In the genomic region with DNA sequence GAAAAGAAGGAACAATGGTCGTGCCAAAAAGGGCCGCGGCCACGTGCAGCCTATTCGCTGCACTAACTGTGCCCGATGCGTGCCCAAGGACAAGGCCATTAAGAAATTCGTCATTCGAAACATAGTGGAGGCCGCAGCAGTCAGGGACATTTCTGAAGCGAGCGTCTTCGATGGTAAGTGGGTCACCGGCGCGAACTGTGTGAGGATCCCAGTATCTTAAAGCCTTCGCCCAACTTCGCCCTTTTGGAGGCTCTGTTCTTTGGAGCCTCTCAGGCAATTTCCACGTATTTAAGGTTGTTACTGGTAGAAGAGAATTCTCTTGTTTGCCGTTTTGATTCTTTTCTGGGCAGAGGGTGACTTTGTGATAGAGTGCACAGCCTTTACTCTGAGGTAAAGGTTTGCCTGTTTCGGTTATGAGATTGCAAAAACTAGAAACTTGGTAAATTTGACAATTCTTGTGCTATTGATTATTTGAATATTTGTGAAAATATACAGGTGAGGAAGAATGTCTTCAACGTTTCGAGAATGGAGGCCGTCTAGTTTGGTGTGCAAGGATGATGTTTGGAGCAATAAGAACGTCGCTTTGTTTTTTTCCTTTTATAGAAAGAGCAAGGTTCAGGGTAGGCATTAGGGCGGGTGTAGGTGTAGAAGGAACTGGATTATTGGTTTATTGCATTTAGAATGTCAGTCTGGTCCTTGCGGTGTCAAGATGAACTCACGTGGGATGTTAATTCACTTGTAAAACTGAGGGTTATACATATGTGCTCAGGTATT, we compare ENCODE assay signal across 8 cellular contexts. TPM values are rescaled to one million over a fixed set of nuclear protein-coding genes. Genes with fewer than 3 reads are reported as not detected.
A peak's percentile ranks its signal among the peaks of the same experiment; 100 is the strongest.
DNase-seq lines count a peak whose midpoint lies in the region; ATAC-seq and TF ChIP-seq lines count a peak whose summit lies in the region.

No MANE protein-coding gene starts in this region.

- TF ChIP-seq POLR2A in esophagus squamous epithelium (IDR thresholded peaks at IDR 0.05) = no peak

- peak overlapping the region; percentile 99; the same call in 1 of the 2 replicates for H3K27ac ChIP-seq in SK-N-MC
- peak overlapping the region; percentile 92 to 99 (median 96) for H3K27ac ChIP-seq in esophagus squamous epithelium
- H3K27ac ChIP-seq in psoas muscle = peak overlapping the region; percentile 99

- H3K4me3 ChIP-seq in GM08714 (ENCODE audit: low read length) (peak overlapping the region; percentile 68), SK-N-MC (peak overlapping the region; percentile 97), esophagus squamous epithelium (peak overlapping the region; percentile 81 to 89 (median 82)), psoas muscle (peak overlapping the region; percentile 93)

- TF ChIP-seq CTCF in esophagus squamous epithelium (IDR thresholded peaks at IDR 0.05) = no peak
- no peak for TF ChIP-seq CTCF in psoas muscle (IDR thresholded peaks at IDR 0.05)

- H3K27me3 ChIP-seq in esophagus squamous epithelium (no peaks in the 10 kb centered on the region), psoas muscle (ENCODE audit: insufficient read depth in 3 of 3, low read length in 2 of 3) (no peaks in the 10 kb centered on the region)

- ATAC-seq in psoas muscle (peak in 1 of 4 donors; percentile 37), GM21737 (IDR thresholded peaks at IDR 0.05; ENCODE audit: unreplicated experiment) (no peak), GM19328 (IDR thresholded peaks at IDR 0.05; ENCODE audit: unreplicated experiment) (no peak), HG03097 (IDR thresholded peaks at IDR 0.05; ENCODE audit: low FRiP score, unreplicated experiment) (no peak), GM19023 (IDR thresholded peaks at IDR 0.05; ENCODE audit: unreplicated experiment) (no peak)

- 5 to 6% methylated on average over 20 to 26 of the region's 29 CpGs for WGBS in esophagus squamous epithelium, 2 donors
- WGBS in psoas muscle, 3 donors = 12 to 14% (median 14%) methylated on average over 26 to 29 of the region's 29 CpGs

- H3K36me3 ChIP-seq in SK-N-MC (ENCODE audit: insufficient read depth, low read length) = peaks cover 33% of the 10 kb centered on the region
- H3K36me3 ChIP-seq in esophagus squamous epithelium = peaks cover 0 to 36% (median 21%) of the 10 kb centered on the region in 3 donors
- H3K36me3 ChIP-seq in psoas muscle (ENCODE audit: insufficient read depth in 1 of 2, low read depth in 1 of 2) = peaks cover 7 to 35% of the 10 kb centered on the region in 2 donors

- peaks cover 9 to 34% (median 21%) of the 10 kb centered on the region in 3 donors for H3K4me1 ChIP-seq in esophagus squamous epithelium
- peaks cover 17% of the 10 kb centered on the region for H3K4me1 ChIP-seq in psoas muscle

- intact Hi-C loops in esophagus squamous epithelium (cut with DNase I) = loop anchor here (10.0 kb wide), 1 partner anchor 62 kb away; a partner anchor contains a TSS
- intact Hi-C loops in psoas muscle (cut with DNase I) = no loop called here

- H3K9me3 ChIP-seq in SK-N-MC (ENCODE audit: low read depth, low read length) (no peaks in the 10 kb centered on the region), esophagus squamous epithelium (no peaks in the 10 kb centered on the region), psoas muscle (no peaks in the 10 kb centered on the region)

- peak overlapping the region; percentile 99 for H3K9ac ChIP-seq in SK-N-MC (ENCODE audit: insufficient read length)

- no peak for DNase-seq in SK-N-MC (ENCODE audit: low read depth, low spot score)
- no peak for DNase-seq in esophagus squamous epithelium (lab: John Stamatoyannopoulos, UW)
- DNase-seq in psoas muscle = no peak

RNA-seq across cellular contexts. Expression of a gene that starts 0.9 kb away (rescaled TPM):
- 1,000 to 10,000 TPM in 2 of 4 donors, 100 to 1,000 TPM in 2; 381 to 1,639 (median 1,040) TPM for total RNA-seq in esophagus squamous epithelium
- total RNA-seq in psoas muscle = 10 to 100 TPM; 16.6 to 49.8 (median 23.6) TPM
- polyA plus RNA-seq in psoas muscle = 1,000 to 10,000 TPM in 1 of 3 donors, 100 to 1,000 TPM in 2; 712 to 1,360 (median 853) TPM

RNA-seq across cellular contexts. Expression of a gene that starts 21.8 kb away (rescaled TPM):
- total RNA-seq in esophagus squamous epithelium = 1 to 10 TPM; 1.2 to 2.0 (median 1.9) TPM
- total RNA-seq in psoas muscle = 1 to 10 TPM; 5.9 to 8.2 (median 8.1) TPM
- 1 to 10 TPM; 1.6 to 5.2 (median 2.3) TPM for polyA plus RNA-seq in psoas muscle

RNA-seq across cellular contexts. Expression of a gene that starts 37.3 kb away (rescaled TPM):
- total RNA-seq in esophagus squamous epithelium (100 to 1,000 TPM in 1 of 4 donors, 10 to 100 TPM in 3; 36.0 to 125 (median 82.8) TPM), psoas muscle (1 to 10 TPM in 2 of 4 donors, under 1 TPM in 2; 0.71 to 3.9 (median 1.3) TPM)
- under 1 TPM; 0.13 to 0.26 (median 0.26) TPM for polyA plus RNA-seq in psoas muscle

RNA-seq across cellular contexts. Expression of a gene that starts 45.5 kb away (rescaled TPM):
- total RNA-seq in esophagus squamous epithelium (10 to 100 TPM; 16.0 to 30.0 (median 18.5) TPM), psoas muscle (10 to 100 TPM; 12.1 to 24.6 (median 15.6) TPM)
- polyA plus RNA-seq in psoas muscle = 10 to 100 TPM; 13.8 to 25.5 (median 15.5) TPM

Comparison
In these comparisons a context has a peak if more than half of its experiments do, and no peak if none do; other contexts are left out.
1. RNA of a gene that starts 0.9 kb away (total RNA-seq): 381 to 1,639 TPM in esophagus squamous epithelium; 16.6 to 49.8 TPM in psoas muscle; every median in the first group is over 4 times any median in the second.
2. RNA of a gene that starts 37.3 kb away (total RNA-seq): 36.0 to 125 TPM in esophagus squamous epithelium; 0.71 to 3.9 TPM in psoas muscle; every median in the first group is over 4 times any median in the second.
3. Peak in every context shown above with its lines, with median percentiles within 50 percentile points of each other: H3K4me3 ChIP-seq and H3K27ac ChIP-seq.